1 cellular context compared by ENCODE assay signal in the genomic region with DNA sequence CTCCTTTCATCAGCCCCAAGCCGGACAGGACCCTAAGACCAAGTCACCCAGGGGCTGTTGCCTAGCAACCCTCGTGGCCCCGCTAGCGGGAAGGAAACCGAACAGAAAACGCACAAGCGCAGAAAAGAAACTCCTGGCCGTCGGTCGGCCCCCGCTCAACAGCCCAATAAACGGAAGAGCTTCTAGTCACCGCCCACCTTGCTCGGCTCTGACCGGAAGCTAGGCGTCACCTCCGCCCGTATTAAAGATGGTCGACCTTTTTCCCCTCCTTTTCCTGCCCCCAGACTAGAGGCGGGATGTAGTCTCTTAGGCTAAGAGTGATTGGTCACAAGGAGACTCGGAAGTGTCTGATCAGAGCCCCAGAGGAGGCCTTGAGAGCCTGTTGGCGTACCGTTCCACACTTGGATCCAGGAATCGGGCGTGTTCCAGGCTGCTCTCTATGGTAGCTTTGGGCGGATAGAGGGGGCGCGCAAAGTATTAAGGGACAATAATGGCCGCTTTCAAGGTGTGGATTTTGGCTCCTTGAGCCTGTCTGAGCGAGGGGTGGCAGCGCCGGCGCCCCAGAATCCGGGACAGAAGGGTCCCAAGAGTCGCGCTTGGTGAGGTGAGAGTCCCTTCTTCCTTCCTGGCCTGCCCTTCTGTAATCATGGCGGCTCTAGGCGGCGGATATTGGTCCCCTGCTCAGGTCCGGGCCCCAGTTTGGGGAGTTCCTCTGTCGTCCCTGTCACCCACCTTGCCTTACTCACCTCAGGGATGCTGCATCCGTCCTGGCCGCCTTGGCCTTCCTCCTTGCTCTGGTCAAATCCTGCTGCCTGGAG.
TF ChIP-seq lines count a peak whose summit lies in the region.

A gene (plus strand): TSS at position 400 of the 818 bp plus-strand sequence. CDS start 2,311 bp downstream, outside the sequence.
A gene (minus strand): TSS at position 173 of the 818 bp plus-strand sequence. CDS start 2,871 bp downstream, outside the sequence.

TF ChIP-seq in K562, 482 proteins besides CTCF, POLR2A, EP300 and RAD21 (continued from another document and continues in another):
- TF ChIP-seq, protein P1, sequence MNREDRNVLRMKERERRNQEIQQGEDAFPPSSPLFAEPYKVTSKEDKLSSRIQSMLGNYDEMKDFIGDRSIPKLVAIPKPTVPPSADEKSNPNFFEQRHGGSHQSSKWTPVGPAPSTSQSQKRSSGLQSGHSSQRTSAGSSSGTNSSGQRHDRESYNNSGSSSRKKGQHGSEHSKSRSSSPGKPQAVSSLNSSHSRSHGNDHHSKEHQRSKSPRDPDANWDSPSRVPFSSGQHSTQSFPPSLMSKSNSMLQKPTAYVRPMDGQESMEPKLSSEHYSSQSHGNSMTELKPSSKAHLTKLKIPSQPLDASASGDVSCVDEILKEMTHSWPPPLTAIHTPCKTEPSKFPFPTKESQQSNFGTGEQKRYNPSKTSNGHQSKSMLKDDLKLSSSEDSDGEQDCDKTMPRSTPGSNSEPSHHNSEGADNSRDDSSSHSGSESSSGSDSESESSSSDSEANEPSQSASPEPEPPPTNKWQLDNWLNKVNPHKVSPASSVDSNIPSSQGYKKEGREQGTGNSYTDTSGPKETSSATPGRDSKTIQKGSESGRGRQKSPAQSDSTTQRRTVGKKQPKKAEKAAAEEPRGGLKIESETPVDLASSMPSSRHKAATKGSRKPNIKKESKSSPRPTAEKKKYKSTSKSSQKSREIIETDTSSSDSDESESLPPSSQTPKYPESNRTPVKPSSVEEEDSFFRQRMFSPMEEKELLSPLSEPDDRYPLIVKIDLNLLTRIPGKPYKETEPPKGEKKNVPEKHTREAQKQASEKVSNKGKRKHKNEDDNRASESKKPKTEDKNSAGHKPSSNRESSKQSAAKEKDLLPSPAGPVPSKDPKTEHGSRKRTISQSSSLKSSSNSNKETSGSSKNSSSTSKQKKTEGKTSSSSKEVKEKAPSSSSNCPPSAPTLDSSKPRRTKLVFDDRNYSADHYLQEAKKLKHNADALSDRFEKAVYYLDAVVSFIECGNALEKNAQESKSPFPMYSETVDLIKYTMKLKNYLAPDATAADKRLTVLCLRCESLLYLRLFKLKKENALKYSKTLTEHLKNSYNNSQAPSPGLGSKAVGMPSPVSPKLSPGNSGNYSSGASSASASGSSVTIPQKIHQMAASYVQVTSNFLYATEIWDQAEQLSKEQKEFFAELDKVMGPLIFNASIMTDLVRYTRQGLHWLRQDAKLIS (CRISPR knock-in tag; IDR thresholded peaks at IDR 0.05) = no peak; the same call in 1 of the 2 replicates
- TF ChIP-seq RB1 (IDR thresholded peaks at IDR 0.05; ENCODE audit: low read depth) (0 out of 2 replicates have a peak, but pooled peaks have one; percentile 14), TOE1 (IDR thresholded peaks at IDR 0.05; ENCODE audit: borderline replicate concordance) (0 out of 2 replicates have a peak, but pooled peaks have one; percentile 21), TOE1 (CRISPR knock-in tag; IDR thresholded peaks at IDR 0.05; ENCODE audit: borderline replicate concordance, low read depth) (no peak), XRCC5 (IDR thresholded peaks at IDR 0.05; ENCODE audit: low read depth, low read length) (peak; percentile 77; the same call in 1 of the 2 replicates), ATF7 (IDR thresholded peaks at IDR 0.05) (peak; percentile 90), NONO (IDR thresholded peaks at IDR 0.05; ENCODE audit: low read depth in 2 of 2, low read length in 1 of 2) (no peak), SIN3A (IDR thresholded peaks at IDR 0.05; ENCODE audit: borderline replicate concordance in 2 of 2, control insufficient read depth in 1 of 2, low read depth in 2 of 2, low read length in 2 of 2) (peak in 1 of 2 experiments; percentile 44; a peak in 2 of 4 replicates), CBX5 (IDR thresholded peaks at IDR 0.05; ENCODE audit: borderline replicate concordance, low read depth) (no peak), RBBP5 (IDR thresholded peaks at IDR 0.05; ENCODE audit: borderline replicate concordance, insufficient read depth, low read length, poor library complexity, severe bottlenecking) (peak; percentile 59), POLR2H (tag; IDR thresholded peaks at IDR 0.05; ENCODE audit: low read depth) (peak; percentile 82), SETDB1 (IDR thresholded peaks at IDR 0.05; ENCODE audit: low read length) (peak; percentile 40), BMI1 (IDR thresholded peaks at IDR 0.05; ENCODE audit: low read length) (peak; percentile 68; the same call in 1 of the 2 replicates), NCOR1 (IDR thresholded peaks at IDR 0.05) (no peak), SIN3B (IDR thresholded peaks at IDR 0.05; ENCODE audit: low read depth) (peak; percentile 91), HDAC2 (IDR thresholded peaks at IDR 0.05) (peak; percentile 13; the same call in 1 of the 2 replicates), KDM5B (IDR thresholded peaks at IDR 0.05; ENCODE audit: insufficient replicate concordance, low read depth, low read length) (peak; percentile 89), RBFOX2 (IDR thresholded peaks at IDR 0.05; ENCODE audit: low read depth, low read length) (peak; percentile 93), FIP1L1 (IDR thresholded peaks at IDR 0.05; ENCODE audit: low read depth, low read length, poor library complexity, severe bottlenecking) (no peak), ATF1 (CRISPR knock-in tag; IDR thresholded peaks at IDR 0.05) (no peak), ATF1 (tag; IDR thresholded peaks at IDR 0.05) (peak; percentile 94), FOXK2 (conservative IDR thresholded peaks at IDR 0.05 in 1 of 2, IDR thresholded peaks at IDR 0.05 in 1 of 2; ENCODE audit: low read depth in 2 of 2) (peak; percentile 71 to 81; a peak in 3 of 4 replicates), ZNF121 (CRISPR knock-in tag; conservative IDR thresholded peaks at IDR 0.05) (no peak), GTF2E2 (tag; IDR thresholded peaks at IDR 0.05) (0 out of 2 replicates have a peak, but pooled peaks have one; percentile 57), PHF8 (IDR thresholded peaks at IDR 0.05; ENCODE audit: borderline replicate concordance, low read length) (peak; percentile 90; the same call in 1 of the 2 replicates), POLR2AphosphoS2 (IDR thresholded peaks at IDR 0.05; ENCODE audit: low read length) (peak; percentile 65; the same call in 1 of the 2 replicates), DPF2 (IDR thresholded peaks at IDR 0.05) (0 out of 2 replicates have a peak, but pooled peaks have one; percentile 1), SP1 (CRISPR knock-in tag; IDR thresholded peaks at IDR 0.05) (peak; percentile 60; the same call in 1 of the 2 replicates), FUS (optimal IDR thresholded peaks at IDR 0.05; ENCODE audit: low read depth, low read length) (no peak), ADNP (tag; IDR thresholded peaks at IDR 0.05) (no peak), HDAC1 (IDR thresholded peaks at IDR 0.05) (peak in 1 of 2 experiments; percentile 60; a peak in 1 of 4 replicates), SNRNP70 (optimal IDR thresholded peaks at IDR 0.05; ENCODE audit: low read depth, low read length) (no peak), CBFA2T2 (conservative IDR thresholded peaks at IDR 0.05) (no peak)
- TF ChIP-seq, protein P2, sequence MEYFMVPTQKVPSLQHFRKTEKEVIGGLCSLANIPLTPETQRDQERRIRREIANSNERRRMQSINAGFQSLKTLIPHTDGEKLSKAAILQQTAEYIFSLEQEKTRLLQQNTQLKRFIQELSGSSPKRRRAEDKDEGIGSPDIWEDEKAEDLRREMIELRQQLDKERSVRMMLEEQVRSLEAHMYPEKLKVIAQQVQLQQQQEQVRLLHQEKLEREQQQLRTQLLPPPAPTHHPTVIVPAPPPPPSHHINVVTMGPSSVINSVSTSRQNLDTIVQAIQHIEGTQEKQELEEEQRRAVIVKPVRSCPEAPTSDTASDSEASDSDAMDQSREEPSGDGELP (CRISPR knock-in tag; IDR thresholded peaks at IDR 0.05; ENCODE audit: borderline replicate concordance) = 0 out of 2 replicates have a peak, but pooled peaks have one; percentile 27
- TF ChIP-seq, protein P3, sequence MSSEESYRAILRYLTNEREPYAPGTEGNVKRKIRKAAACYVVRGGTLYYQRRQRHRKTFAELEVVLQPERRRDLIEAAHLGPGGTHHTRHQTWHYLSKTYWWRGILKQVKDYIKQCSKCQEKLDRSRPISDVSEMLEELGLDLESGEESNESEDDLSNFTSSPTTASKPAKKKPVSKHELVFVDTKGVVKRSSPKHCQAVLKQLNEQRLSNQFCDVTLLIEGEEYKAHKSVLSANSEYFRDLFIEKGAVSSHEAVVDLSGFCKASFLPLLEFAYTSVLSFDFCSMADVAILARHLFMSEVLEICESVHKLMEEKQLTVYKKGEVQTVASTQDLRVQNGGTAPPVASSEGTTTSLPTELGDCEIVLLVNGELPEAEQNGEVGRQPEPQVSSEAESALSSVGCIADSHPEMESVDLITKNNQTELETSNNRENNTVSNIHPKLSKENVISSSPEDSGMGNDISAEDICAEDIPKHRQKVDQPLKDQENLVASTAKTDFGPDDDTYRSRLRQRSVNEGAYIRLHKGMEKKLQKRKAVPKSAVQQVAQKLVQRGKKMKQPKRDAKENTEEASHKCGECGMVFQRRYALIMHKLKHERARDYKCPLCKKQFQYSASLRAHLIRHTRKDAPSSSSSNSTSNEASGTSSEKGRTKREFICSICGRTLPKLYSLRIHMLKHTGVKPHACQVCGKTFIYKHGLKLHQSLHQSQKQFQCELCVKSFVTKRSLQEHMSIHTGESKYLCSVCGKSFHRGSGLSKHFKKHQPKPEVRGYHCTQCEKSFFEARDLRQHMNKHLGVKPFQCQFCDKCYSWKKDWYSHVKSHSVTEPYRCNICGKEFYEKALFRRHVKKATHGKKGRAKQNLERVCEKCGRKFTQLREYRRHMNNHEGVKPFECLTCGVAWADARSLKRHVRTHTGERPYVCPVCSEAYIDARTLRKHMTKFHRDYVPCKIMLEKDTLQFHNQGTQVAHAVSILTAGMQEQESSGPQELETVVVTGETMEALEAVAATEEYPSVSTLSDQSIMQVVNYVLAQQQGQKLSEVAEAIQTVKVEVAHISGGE (CRISPR knock-in tag; IDR thresholded peaks at IDR 0.05) = peak in 2 of 3 experiments; percentile 16 to 95; a peak in 3 of 6 replicates
- TF ChIP-seq, protein P4, sequence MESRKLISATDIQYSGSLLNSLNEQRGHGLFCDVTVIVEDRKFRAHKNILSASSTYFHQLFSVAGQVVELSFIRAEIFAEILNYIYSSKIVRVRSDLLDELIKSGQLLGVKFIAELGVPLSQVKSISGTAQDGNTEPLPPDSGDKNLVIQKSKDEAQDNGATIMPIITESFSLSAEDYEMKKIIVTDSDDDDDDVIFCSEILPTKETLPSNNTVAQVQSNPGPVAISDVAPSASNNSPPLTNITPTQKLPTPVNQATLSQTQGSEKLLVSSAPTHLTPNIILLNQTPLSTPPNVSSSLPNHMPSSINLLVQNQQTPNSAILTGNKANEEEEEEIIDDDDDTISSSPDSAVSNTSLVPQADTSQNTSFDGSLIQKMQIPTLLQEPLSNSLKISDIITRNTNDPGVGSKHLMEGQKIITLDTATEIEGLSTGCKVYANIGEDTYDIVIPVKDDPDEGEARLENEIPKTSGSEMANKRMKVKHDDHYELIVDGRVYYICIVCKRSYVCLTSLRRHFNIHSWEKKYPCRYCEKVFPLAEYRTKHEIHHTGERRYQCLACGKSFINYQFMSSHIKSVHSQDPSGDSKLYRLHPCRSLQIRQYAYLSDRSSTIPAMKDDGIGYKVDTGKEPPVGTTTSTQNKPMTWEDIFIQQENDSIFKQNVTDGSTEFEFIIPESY (CRISPR knock-in tag; IDR thresholded peaks at IDR 0.05) = 0 out of 2 replicates have a peak, but pooled peaks have one; percentile 4
- TF ChIP-seq, protein P5, sequence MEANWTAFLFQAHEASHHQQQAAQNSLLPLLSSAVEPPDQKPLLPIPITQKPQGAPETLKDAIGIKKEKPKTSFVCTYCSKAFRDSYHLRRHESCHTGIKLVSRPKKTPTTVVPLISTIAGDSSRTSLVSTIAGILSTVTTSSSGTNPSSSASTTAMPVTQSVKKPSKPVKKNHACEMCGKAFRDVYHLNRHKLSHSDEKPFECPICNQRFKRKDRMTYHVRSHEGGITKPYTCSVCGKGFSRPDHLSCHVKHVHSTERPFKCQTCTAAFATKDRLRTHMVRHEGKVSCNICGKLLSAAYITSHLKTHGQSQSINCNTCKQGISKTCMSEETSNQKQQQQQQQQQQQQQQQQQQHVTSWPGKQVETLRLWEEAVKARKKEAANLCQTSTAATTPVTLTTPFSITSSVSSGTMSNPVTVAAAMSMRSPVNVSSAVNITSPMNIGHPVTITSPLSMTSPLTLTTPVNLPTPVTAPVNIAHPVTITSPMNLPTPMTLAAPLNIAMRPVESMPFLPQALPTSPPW (CRISPR knock-in tag; IDR thresholded peaks at IDR 0.05) = peak; percentile 86
- TF ChIP-seq, protein P6, sequence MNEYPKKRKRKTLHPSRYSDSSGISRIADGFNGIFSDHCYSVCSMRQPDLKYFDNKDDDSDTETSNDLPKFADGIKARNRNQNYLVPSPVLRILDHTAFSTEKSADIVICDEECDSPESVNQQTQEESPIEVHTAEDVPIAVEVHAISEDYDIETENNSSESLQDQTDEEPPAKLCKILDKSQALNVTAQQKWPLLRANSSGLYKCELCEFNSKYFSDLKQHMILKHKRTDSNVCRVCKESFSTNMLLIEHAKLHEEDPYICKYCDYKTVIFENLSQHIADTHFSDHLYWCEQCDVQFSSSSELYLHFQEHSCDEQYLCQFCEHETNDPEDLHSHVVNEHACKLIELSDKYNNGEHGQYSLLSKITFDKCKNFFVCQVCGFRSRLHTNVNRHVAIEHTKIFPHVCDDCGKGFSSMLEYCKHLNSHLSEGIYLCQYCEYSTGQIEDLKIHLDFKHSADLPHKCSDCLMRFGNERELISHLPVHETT (CRISPR knock-in tag; conservative IDR thresholded peaks at IDR 0.05 in 1 of 2, IDR thresholded peaks at IDR 0.05 in 1 of 2) = 0 out of 4 replicates have a peak, but pooled peaks of 1 of the 2 experiments have one; percentile 56
